In the genomic region with DNA sequence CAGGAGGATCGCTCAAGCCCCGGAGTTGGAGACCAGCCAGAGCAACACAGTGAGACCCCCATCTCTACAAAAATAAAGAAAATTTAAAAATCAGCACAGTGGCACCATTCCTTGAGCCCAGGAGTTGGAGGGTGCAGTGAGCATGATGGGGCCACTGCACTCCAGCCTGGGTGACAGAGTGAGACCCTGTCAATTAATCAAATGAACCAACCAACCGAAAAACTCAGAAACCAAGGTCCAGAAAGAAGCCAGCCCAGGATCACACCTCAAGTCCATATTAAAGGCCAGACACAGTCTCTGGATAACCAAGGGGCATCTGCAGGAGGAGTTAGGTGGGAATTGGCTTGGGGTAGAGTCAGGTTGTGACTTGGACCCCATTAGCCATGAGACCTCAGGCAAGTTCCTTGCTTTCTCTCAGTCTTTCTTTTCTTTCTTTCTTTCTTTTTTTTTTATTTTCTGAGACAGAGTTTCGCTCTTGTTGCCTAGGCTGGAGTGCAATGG, we compare ENCODE assay signal across 1 cellular context.
TF ChIP-seq lines count a peak whose summit lies in the region.

No MANE protein-coding gene starts in this region.

TF ChIP-seq in HepG2, 621 proteins besides CTCF, POLR2A, EP300 and RAD21 (continued from another document):
- TF ChIP-seq, protein P1, sequence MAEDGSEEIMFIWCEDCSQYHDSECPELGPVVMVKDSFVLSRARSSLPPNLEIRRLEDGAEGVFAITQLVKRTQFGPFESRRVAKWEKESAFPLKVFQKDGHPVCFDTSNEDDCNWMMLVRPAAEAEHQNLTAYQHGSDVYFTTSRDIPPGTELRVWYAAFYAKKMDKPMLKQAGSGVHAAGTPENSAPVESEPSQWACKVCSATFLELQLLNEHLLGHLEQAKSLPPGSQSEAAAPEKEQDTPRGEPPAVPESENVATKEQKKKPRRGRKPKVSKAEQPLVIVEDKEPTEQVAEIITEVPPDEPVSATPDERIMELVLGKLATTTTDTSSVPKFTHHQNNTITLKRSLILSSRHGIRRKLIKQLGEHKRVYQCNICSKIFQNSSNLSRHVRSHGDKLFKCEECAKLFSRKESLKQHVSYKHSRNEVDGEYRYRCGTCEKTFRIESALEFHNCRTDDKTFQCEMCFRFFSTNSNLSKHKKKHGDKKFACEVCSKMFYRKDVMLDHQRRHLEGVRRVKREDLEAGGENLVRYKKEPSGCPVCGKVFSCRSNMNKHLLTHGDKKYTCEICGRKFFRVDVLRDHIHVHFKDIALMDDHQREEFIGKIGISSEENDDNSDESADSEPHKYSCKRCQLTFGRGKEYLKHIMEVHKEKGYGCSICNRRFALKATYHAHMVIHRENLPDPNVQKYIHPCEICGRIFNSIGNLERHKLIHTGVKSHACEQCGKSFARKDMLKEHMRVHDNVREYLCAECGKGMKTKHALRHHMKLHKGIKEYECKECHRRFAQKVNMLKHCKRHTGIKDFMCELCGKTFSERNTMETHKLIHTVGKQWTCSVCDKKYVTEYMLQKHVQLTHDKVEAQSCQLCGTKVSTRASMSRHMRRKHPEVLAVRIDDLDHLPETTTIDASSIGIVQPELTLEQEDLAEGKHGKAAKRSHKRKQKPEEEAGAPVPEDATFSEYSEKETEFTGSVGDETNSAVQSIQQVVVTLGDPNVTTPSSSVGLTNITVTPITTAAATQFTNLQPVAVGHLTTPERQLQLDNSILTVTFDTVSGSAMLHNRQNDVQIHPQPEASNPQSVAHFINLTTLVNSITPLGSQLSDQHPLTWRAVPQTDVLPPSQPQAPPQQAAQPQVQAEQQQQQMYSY (CRISPR knock-in tag; IDR thresholded peaks at IDR 0.05), result no peak
- TF ChIP-seq, protein P2, sequence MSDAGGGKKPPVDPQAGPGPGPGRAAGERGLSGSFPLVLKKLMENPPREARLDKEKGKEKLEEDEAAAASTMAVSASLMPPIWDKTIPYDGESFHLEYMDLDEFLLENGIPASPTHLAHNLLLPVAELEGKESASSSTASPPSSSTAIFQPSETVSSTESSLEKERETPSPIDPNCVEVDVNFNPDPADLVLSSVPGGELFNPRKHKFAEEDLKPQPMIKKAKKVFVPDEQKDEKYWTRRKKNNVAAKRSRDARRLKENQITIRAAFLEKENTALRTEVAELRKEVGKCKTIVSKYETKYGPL (CRISPR knock-in tag; IDR thresholded peaks at IDR 0.05), result no peak
- no peak for TF ChIP-seq U2AF1 (optimal IDR thresholded peaks at IDR 0.05; ENCODE audit: low read depth, low read length)
- TF ChIP-seq, protein P3, sequence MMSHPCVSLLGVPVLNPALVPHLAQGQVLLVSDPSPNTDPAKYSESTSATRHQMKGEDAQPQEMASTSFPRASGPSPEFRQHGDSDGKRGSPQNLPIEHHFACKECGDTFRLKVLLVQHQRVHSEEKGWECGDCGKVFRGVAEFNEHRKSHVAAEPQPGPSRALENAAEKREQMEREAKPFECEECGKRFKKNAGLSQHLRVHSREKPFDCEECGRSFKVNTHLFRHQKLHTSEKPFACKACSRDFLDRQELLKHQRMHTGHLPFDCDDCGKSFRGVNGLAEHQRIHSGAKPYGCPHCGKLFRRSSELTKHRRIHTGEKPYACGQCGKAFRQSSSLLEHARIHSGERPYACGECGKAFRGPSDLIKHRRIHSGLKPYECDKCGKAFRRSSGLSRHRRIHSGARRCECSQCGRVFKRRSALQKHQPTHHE (CRISPR knock-in tag; IDR thresholded peaks at IDR 0.05; ENCODE audit: borderline replicate concordance), result no peak
- 0 out of 2 replicates have a peak, but pooled peaks have one; percentile 4 for TF ChIP-seq ZNF607 (CRISPR knock-in tag; IDR thresholded peaks at IDR 0.05; ENCODE audit: borderline replicate concordance)
- no peak for TF ChIP-seq CCDC6 (CRISPR knock-in tag; IDR thresholded peaks at IDR 0.05)
- TF ChIP-seq, protein P4, sequence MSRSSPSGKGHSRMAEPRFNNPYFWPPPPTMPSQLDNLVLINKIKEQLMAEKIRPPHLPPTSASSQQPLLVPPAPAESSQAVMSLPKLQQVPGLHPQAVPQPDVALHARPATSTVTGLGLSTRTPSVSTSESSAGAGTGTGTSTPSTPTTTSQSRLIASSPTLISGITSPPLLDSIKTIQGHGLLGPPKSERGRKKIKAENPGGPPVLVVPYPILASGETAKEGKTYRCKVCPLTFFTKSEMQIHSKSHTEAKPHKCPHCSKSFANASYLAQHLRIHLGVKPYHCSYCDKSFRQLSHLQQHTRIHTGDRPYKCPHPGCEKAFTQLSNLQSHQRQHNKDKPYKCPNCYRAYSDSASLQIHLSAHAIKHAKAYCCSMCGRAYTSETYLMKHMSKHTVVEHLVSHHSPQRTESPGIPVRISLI (CRISPR knock-in tag; IDR thresholded peaks at IDR 0.05; ENCODE audit: borderline replicate concordance), result no peak
- TF ChIP-seq SNAI1 (CRISPR knock-in tag; IDR thresholded peaks at IDR 0.05; ENCODE audit: borderline replicate concordance), result no peak
- no peak for TF ChIP-seq ZMYM4 (CRISPR knock-in tag; IDR thresholded peaks at IDR 0.05)
- TF ChIP-seq ATF7-NPFF (CRISPR knock-in tag; IDR thresholded peaks at IDR 0.05; ENCODE audit: low read depth), result no peak
- TF ChIP-seq GTF2F1 (IDR thresholded peaks at IDR 0.05; ENCODE audit: low read length), result no peak
- no peak for TF ChIP-seq EZH2 (conservative IDR thresholded peaks at IDR 0.05; ENCODE audit: low read depth, low read length)
- no peak; the same call in 1 of the 2 replicates for TF ChIP-seq ZNF619 (CRISPR knock-in tag; IDR thresholded peaks at IDR 0.05)
- TF ChIP-seq ZNF652 (CRISPR knock-in tag; IDR thresholded peaks at IDR 0.05; ENCODE audit: borderline replicate concordance, low read depth), result no peak
- no peak for TF ChIP-seq IKZF1 (IDR thresholded peaks at IDR 0.05)
- TF ChIP-seq MAFF (IDR thresholded peaks at IDR 0.05; ENCODE audit: low read depth, low read length), result no peak
- no peak for TF ChIP-seq RBFOX2 (IDR thresholded peaks at IDR 0.05; ENCODE audit: low read depth, low read length)
- TF ChIP-seq, protein P5, sequence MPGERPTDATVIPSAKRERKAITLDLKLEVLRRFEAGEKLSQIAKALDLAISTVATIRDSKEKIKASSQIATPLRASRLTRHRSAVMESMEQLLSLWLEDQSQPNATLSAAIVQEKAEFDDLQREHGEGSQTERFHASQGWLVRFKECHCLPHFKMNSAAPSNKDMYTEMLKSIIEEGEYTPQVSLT (CRISPR knock-in tag; IDR thresholded peaks at IDR 0.05; ENCODE audit: borderline replicate concordance, low read depth), result no peak
- TF ChIP-seq, protein P6, sequence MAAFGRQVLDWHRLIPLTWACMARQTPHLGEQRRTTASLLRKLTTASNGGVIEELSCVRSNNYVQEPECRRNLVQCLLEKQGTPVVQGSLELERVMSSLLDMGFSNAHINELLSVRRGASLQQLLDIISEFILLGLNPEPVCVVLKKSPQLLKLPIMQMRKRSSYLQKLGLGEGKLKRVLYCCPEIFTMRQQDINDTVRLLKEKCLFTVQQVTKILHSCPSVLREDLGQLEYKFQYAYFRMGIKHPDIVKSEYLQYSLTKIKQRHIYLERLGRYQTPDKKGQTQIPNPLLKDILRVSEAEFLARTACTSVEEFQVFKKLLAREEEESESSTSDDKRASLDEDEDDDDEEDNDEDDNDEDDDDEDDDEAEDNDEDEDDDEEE (CRISPR knock-in tag; IDR thresholded peaks at IDR 0.05), result 0 out of 2 replicates have a peak, but pooled peaks have one; percentile 60
- no peak for TF ChIP-seq RXRA (CRISPR knock-in tag; IDR thresholded peaks at IDR 0.05)
- TF ChIP-seq BRCA1 (CRISPR knock-in tag; IDR thresholded peaks at IDR 0.05), result no peak
- no peak for TF ChIP-seq NR2F2 (IDR thresholded peaks at IDR 0.05; ENCODE audit: borderline replicate concordance, low read depth)
- TF ChIP-seq, protein P7, sequence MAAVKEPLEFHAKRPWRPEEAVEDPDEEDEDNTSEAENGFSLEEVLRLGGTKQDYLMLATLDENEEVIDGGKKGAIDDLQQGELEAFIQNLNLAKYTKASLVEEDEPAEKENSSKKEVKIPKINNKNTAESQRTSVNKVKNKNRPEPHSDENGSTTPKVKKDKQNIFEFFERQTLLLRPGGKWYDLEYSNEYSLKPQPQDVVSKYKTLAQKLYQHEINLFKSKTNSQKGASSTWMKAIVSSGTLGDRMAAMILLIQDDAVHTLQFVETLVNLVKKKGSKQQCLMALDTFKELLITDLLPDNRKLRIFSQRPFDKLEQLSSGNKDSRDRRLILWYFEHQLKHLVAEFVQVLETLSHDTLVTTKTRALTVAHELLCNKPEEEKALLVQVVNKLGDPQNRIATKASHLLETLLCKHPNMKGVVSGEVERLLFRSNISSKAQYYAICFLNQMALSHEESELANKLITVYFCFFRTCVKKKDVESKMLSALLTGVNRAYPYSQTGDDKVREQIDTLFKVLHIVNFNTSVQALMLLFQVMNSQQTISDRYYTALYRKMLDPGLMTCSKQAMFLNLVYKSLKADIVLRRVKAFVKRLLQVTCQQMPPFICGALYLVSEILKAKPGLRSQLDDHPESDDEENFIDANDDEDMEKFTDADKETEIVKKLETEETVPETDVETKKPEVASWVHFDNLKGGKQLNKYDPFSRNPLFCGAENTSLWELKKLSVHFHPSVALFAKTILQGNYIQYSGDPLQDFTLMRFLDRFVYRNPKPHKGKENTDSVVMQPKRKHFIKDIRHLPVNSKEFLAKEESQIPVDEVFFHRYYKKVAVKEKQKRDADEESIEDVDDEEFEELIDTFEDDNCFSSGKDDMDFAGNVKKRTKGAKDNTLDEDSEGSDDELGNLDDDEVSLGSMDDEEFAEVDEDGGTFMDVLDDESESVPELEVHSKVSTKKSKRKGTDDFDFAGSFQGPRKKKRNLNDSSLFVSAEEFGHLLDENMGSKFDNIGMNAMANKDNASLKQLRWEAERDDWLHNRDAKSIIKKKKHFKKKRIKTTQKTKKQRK (IDR thresholded peaks at IDR 0.05; ENCODE audit: low read length), result no peak
- TF ChIP-seq, protein P8, sequence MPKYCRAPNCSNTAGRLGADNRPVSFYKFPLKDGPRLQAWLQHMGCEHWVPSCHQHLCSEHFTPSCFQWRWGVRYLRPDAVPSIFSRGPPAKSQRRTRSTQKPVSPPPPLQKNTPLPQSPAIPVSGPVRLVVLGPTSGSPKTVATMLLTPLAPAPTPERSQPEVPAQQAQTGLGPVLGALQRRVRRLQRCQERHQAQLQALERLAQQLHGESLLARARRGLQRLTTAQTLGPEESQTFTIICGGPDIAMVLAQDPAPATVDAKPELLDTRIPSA (CRISPR knock-in tag; IDR thresholded peaks at IDR 0.05; ENCODE audit: borderline replicate concordance), result no peak
- 0 out of 2 replicates have a peak, but pooled peaks have one; percentile 4 for TF ChIP-seq ZNF180 (CRISPR knock-in tag; IDR thresholded peaks at IDR 0.05; ENCODE audit: borderline replicate concordance, low read depth)
- TF ChIP-seq NFKB2 (CRISPR knock-in tag; IDR thresholded peaks at IDR 0.05; ENCODE audit: borderline replicate concordance), result no peak
- TF ChIP-seq, protein P9, sequence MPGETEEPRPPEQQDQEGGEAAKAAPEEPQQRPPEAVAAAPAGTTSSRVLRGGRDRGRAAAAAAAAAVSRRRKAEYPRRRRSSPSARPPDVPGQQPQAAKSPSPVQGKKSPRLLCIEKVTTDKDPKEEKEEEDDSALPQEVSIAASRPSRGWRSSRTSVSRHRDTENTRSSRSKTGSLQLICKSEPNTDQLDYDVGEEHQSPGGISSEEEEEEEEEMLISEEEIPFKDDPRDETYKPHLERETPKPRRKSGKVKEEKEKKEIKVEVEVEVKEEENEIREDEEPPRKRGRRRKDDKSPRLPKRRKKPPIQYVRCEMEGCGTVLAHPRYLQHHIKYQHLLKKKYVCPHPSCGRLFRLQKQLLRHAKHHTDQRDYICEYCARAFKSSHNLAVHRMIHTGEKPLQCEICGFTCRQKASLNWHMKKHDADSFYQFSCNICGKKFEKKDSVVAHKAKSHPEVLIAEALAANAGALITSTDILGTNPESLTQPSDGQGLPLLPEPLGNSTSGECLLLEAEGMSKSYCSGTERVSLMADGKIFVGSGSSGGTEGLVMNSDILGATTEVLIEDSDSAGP (CRISPR knock-in tag; IDR thresholded peaks at IDR 0.05; ENCODE audit: borderline replicate concordance), result no peak
- TF ChIP-seq ZNF124 (CRISPR knock-in tag; IDR thresholded peaks at IDR 0.05), result no peak
- no peak for TF ChIP-seq KDM6A (CRISPR knock-in tag; IDR thresholded peaks at IDR 0.05; ENCODE audit: low read depth)
- TF ChIP-seq ZNF430 (CRISPR knock-in tag; IDR thresholded peaks at IDR 0.05), result no peak
- TF ChIP-seq NPAS2 (CRISPR knock-in tag; IDR thresholded peaks at IDR 0.05; ENCODE audit: borderline replicate concordance), result no peak
- TF ChIP-seq ZNF589 (CRISPR knock-in tag; conservative IDR thresholded peaks at IDR 0.05), result no peak
- TF ChIP-seq GATA4 (IDR thresholded peaks at IDR 0.05; ENCODE audit: borderline replicate concordance, low read depth), result no peak
- TF ChIP-seq, protein P10, sequence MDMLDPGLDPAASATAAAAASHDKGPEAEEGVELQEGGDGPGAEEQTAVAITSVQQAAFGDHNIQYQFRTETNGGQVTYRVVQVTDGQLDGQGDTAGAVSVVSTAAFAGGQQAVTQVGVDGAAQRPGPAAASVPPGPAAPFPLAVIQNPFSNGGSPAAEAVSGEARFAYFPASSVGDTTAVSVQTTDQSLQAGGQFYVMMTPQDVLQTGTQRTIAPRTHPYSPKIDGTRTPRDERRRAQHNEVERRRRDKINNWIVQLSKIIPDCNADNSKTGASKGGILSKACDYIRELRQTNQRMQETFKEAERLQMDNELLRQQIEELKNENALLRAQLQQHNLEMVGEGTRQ (IDR thresholded peaks at IDR 0.05; ENCODE audit: low read depth, low read length), result no peak
- TF ChIP-seq, protein P10 (CRISPR knock-in tag; IDR thresholded peaks at IDR 0.05; ENCODE audit: borderline replicate concordance), result no peak
